Comparison of ENCODE assay signal across 14 cellular contexts in the genomic region with DNA sequence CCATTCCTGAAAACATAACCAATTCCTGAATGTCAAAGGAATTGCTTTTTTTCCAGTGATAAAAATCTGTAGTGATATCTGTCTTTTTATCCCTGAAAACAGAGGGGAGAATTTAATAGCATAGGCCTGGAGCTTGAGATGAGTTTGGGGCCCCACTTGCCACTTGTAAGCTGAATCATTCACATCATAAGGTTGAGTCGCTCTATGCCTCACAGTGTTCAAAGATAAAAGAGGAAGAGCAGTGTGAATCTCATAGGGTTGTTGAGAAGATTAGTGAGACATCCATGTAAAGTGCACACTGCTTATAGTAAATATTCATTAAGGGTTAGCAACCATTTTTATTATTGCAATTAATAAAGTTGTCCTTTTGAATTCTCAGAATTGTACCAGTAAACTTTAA.
"Had no signal": no experiment of that assay in that cellular context is flagged by ENCODE, and none has a peak within 500 bp of the region (broad histone marks: within the 10 kb centered on the region; RNA-seq: fewer than 3 reads in every experiment).

No MANE protein-coding gene starts in this region.

- H3K4me3 ChIP-seq: ascending aorta, heart right ventricle, right atrium auricular region, transverse colon had no signal

- DNase-seq: activated CD8-positive, alpha-beta memory T cell treated with anti-CD3 and anti-CD28 coated beads, Interleukin-2, amount 50 U/mL, for 4 hours; activated CD8-positive, alpha-beta T cell treated with anti-CD3 and anti-CD28 coated beads for 36 hours; activated naive CD4-positive, alpha-beta T cell treated with Interleukin-2 at 50 U/mL for 16 hours; activated naive CD8-positive, alpha-beta T cell treated with anti-CD3 and anti-CD28 coated beads, Interleukin-2, amount 50 U/mL, for 24 hours; heart right ventricle; mammary epithelial cell; natural killer cell; nucleus accumbens; small intestine; substantia nigra; T-helper 17 cell; transverse colon had no signal
